11 cellular contexts compared by ENCODE assay signal in the genomic region with DNA sequence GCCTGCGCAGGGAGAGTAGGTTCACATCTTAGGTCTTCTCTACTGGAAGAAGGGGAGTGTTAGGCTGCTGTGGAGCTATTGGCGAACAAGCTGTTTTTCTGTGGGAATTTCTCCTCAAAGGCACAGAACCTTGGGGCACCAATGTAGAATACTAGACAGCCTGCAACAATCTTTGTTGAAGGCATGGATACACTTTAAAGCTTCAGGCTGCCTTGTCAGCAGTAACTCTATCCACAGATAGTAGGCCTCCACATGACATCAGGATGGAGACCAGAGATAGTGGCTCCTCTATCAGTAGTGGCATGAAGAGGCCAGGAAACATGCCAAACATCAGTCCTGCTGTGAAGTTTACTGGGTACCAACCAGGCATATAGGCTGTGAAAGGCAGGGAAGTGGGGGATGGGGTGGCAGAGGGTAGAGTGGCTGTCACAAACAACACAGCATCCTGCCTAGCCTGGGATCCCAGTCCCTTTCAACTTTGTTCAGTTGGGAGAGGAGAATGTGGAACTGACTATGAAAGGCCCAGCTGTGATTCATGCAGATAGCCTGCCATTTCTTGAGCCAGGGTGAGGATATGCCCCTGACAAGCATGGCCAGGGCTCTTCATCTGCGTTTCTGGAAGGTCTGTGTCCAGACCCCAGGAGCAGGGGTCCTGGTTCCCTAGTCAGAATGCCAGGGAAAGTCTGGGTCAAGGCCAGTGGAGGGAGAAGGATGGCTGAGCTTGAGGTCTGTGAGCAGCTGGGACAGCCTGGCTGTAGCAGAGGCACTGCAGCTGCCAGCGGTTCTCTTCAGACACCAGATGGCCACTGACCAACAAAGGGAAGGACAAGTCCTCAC. TPM values are rescaled to one million over a fixed set of nuclear protein-coding genes. Genes with fewer than 3 reads are reported as not detected.
DNase-seq lines count a peak whose midpoint lies in the region; ATAC-seq and TF ChIP-seq lines count a peak whose summit lies in the region.
"Had no signal": no experiment of that assay in that cellular context is flagged by ENCODE, and none has a peak within 500 bp of the region (broad histone marks: within the 10 kb centered on the region; RNA-seq: fewer than 3 reads in every experiment).

No MANE protein-coding gene starts in this region.

- no peaks in the 10 kb centered on the region for H3K27me3 Mint-ChIP-seq in activated CD4-positive, alpha-beta T cell treated with anti-CD3 and anti-CD28 coated beads, Interleukin-2, amount 10 ng/mL, durations not matched to agents 24 days and 14 days

- H3K27me3 ChIP-seq in esophagus muscularis mucosa (no peaks in the 10 kb centered on the region), sigmoid colon (no peaks in the 10 kb centered on the region)
- H3K27me3 ChIP-seq: uterus had no signal

- H3K27ac ChIP-seq in esophagus muscularis mucosa (replicated peaks in 1 of 4) = no peak overlapping the region
- no peak overlapping the region for H3K27ac ChIP-seq in sigmoid colon
- H3K27ac ChIP-seq: uterus had no signal

- H3K9me3 ChIP-seq in esophagus muscularis mucosa (no peaks in the 10 kb centered on the region), sigmoid colon (no peaks in the 10 kb centered on the region)
- H3K9me3 ChIP-seq: uterus had no signal

- no peak overlapping the region for H3K4me3 Mint-ChIP-seq in activated CD4-positive, alpha-beta T cell treated with anti-CD3 and anti-CD28 coated beads, Interleukin-2, amount 10 ng/mL, durations not matched to agents 24 days and 14 days
- H3K4me3 Mint-ChIP-seq: activated CD8-positive, alpha-beta memory T cell treated with anti-CD3 and anti-CD28 coated beads, Interleukin-2, amount 10 ng/mL, durations not matched to agents 7 days and 5 days had no signal

- peak overlapping the region; percentile 38 for H3K27ac Mint-ChIP-seq in activated CD4-positive, alpha-beta T cell treated with anti-CD3 and anti-CD28 coated beads, Interleukin-2, amount 10 ng/mL, durations not matched to agents 24 days and 14 days

- no peaks in the 10 kb centered on the region for H3K9me3 Mint-ChIP-seq in activated CD4-positive, alpha-beta T cell treated with anti-CD3 and anti-CD28 coated beads, Interleukin-2, amount 10 ng/mL, durations not matched to agents 24 days and 14 days

- TF ChIP-seq CTCF in esophagus muscularis mucosa (IDR thresholded peaks at IDR 0.05) (no peak), sigmoid colon (IDR thresholded peaks at IDR 0.05) (no peak)

- H3K4me1 ChIP-seq in esophagus muscularis mucosa (peaks cover 0 to 13% (median 5%) of the 10 kb centered on the region in 4 donors), sigmoid colon (no peaks in the 10 kb centered on the region)
- H3K4me1 ChIP-seq: uterus had no signal

- intact Hi-C loops in activated CD4-positive, alpha-beta T cell treated with anti-CD3 and anti-CD28 coated beads, Interleukin-2, amount 10 ng/mL, durations not matched to agents 24 days and 14 days (cut with micrococcal nuclease) = no loop called here
- intact Hi-C loops in esophagus muscularis mucosa (cut with DNase I) = no loop called here
- intact Hi-C loops in sigmoid colon (cut with DNase I) = no loop called here

- 89% methylated on average over 4 of the region's 4 CpGs for WGBS in esophagus muscularis mucosa
- 88 to 89% methylated on average over 4 of the region's 4 CpGs for WGBS in sigmoid colon, 2 donors

- no peak for ATAC-seq in HG03135 (IDR thresholded peaks at IDR 0.05; ENCODE audit: unreplicated experiment)

- TF ChIP-seq POLR2A in esophagus muscularis mucosa (IDR thresholded peaks at IDR 0.05; ENCODE audit: low read depth) (no peak), sigmoid colon (IDR thresholded peaks at IDR 0.05) (no peak)

- no peak overlapping the region for H3K4me3 ChIP-seq in esophagus muscularis mucosa
- H3K4me3 ChIP-seq in sigmoid colon = no peak overlapping the region
- H3K4me3 ChIP-seq: uterus had no signal

- DNase-seq in activated CD4-positive, alpha-beta T cell treated with anti-CD3 and anti-CD28 coated beads, Interleukin-2, amount 10 ng/mL, durations not matched to agents 24 days and 14 days = no peak
- DNase-seq in activated CD4-positive, alpha-beta T cell treated with anti-CD3 and anti-CD28 coated beads, Interleukin-2, amount 50 U/mL, for 1 hour = no peak
- DNase-seq in LHCN-M2 (ENCODE audit: low read depth) (peak; percentile 59), esophagus muscularis mucosa (ENCODE audit: extremely low spot score) (peak; percentile 70), sigmoid colon (peak; percentile 53), Kasumi-1 (lab: John Stamatoyannopoulos, UW) (no peak)
- no peak for DNase-seq in stimulated activated CD4-positive, alpha-beta T cell treated with anti-CD3 and anti-CD28 coated beads, Interleukin-2, amount 100 ng/mL, for 24 hours
- DNase-seq: activated CD8-positive, alpha-beta memory T cell treated with anti-CD3 and anti-CD28 coated beads, Interleukin-2, amount 10 ng/mL, durations not matched to agents 7 days and 5 days; NCI-H1092 treated with DMSO at 0.1 percent for 48 hours; uterus had no signal

- no peak for TF ChIP-seq EP300 in esophagus muscularis mucosa (IDR thresholded peaks at IDR 0.05)
- TF ChIP-seq EP300 in sigmoid colon (IDR thresholded peaks at IDR 0.05) = no peak

- peaks cover 17 to 38% (median 27%) of the 10 kb centered on the region in 4 donors for H3K36me3 ChIP-seq in esophagus muscularis mucosa
- peaks cover 9 to 30% (median 15%) of the 10 kb centered on the region in 4 donors for H3K36me3 ChIP-seq in sigmoid colon
- H3K36me3 ChIP-seq: uterus had no signal

- H3K36me3 Mint-ChIP-seq in activated CD4-positive, alpha-beta T cell treated with anti-CD3 and anti-CD28 coated beads, Interleukin-2, amount 10 ng/mL, durations not matched to agents 24 days and 14 days (ENCODE audit: low read depth) = peaks cover 27% of the 10 kb centered on the region

- peaks cover 29% of the 10 kb centered on the region for H3K4me1 Mint-ChIP-seq in activated CD4-positive, alpha-beta T cell treated with anti-CD3 and anti-CD28 coated beads, Interleukin-2, amount 10 ng/mL, durations not matched to agents 24 days and 14 days

RNA-seq across cellular contexts. Expression of gene HK3, which starts 1.0 kb away (rescaled TPM):
- 0.21 and 0.85 TPM in 2 replicates for total RNA-seq in activated CD4-positive, alpha-beta T cell treated with anti-CD3 and anti-CD28 coated beads, Interleukin-2, amount 10 ng/mL, durations not matched to agents 24 days and 14 days
- total RNA-seq in LHCN-M2 (2014; rRNA removed) = not detected in 2 replicates
- not detected for polyA plus RNA-seq in LHCN-M2 (2012)
- 10 to 100 TPM in 1 of 4 donors, 1 to 10 TPM in 3; 3.8 to 11.6 (median 6.9) TPM for total RNA-seq in esophagus muscularis mucosa
- 10 to 100 TPM in 1 of 4 donors, 1 to 10 TPM in 3; 4.7 to 12.8 (median 9.1) TPM for total RNA-seq in sigmoid colon
- 10 to 100 TPM in 1 of 3 donors, 1 to 10 TPM in 2; 1.8 to 11.0 (median 2.8) TPM for polyA plus RNA-seq in sigmoid colon
- total RNA-seq: activated CD8-positive, alpha-beta memory T cell treated with anti-CD3 and anti-CD28 coated beads, Interleukin-2, amount 10 ng/mL, durations not matched to agents 7 days and 5 days had no signal

Comparison
In these comparisons a context has a peak if more than half of its experiments do, and no peak if none do; other contexts are left out.
1. DNase-seq: peak in LHCN-M2 (single experiment), esophagus muscularis mucosa (single experiment) and sigmoid colon (single experiment); none in activated CD4-positive, alpha-beta T cell treated with anti-CD3 and anti-CD28 coated beads, Interleukin-2, amount 10 ng/mL, durations not matched to agents 24 days and 14 days (single experiment), activated CD4-positive, alpha-beta T cell treated with anti-CD3 and anti-CD28 coated beads, Interleukin-2, amount 50 U/mL, for 1 hour (single experiment), Kasumi-1 (0 of 2) and stimulated activated CD4-positive, alpha-beta T cell treated with anti-CD3 and anti-CD28 coated beads, Interleukin-2, amount 100 ng/mL, for 24 hours (0 of 2).